ENCODE assay signal across 8 cellular contexts in the genomic region with DNA sequence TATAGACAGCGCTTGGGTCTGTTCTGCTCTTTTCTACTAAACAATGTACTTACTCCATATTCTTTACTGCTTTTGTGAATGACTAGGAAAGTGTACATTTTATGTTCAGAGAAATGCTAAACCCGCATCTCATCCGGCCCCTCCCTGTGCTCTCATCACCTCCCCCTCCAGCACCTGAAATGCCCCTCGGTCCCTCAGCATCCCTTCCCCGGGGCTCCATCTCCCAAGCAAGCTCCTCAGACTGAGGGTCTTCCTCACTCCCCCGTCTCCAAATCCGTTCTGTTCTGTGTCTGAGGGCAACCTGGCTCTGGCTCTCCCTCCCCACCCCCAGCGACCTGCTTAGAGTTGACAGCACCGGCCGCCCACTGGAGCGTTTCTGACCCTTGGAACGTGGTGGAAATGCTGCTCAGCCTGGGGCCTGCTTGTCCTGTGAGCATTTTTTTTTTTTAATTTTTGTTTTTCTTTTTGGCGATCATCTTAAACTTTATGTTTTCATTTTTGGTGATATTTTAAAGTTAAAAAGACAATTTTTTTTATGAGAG. TPM values are rescaled to one million over a fixed set of nuclear protein-coding genes. Genes with fewer than 3 reads are reported as not detected.
DNase-seq lines count a peak whose midpoint lies in the region; ATAC-seq, FAIRE-seq and TF ChIP-seq lines count a peak whose summit lies in the region.

No MANE protein-coding gene starts in this region.

- no peak overlapping the region for H2AFZ ChIP-seq in astrocyte (ENCODE audit: low read depth, low read length)

- intact Hi-C loops in activated naive CD4-positive, alpha-beta T cell treated with anti-CD3 and anti-CD28 coated beads for 36 hours (cut with micrococcal nuclease), result loop anchor here (5.0 kb wide), 1 partner anchor 270 kb away; no protein-coding TSS in a partner anchor
- intact Hi-C loops in lower leg skin (cut with DNase I; ENCODE audit: low total_unique reads), result loop anchor here (10.0 kb wide), 1 partner anchor 47 kb away; no protein-coding TSS in a partner anchor
- intact Hi-C loops in tibial artery (cut with DNase I; ENCODE audit: low total_unique reads), result no loop called here

- ATAC-seq in GM19324 (IDR thresholded peaks at IDR 0.05; ENCODE audit: low FRiP score, unreplicated experiment), result no peak

- no peak overlapping the region for H3K27ac Mint-ChIP-seq in activated naive CD4-positive, alpha-beta T cell treated with anti-CD3 and anti-CD28 coated beads for 36 hours
- peak overlapping the region; percentile 42 for H3K27ac Mint-ChIP-seq in astrocyte (ENCODE audit: unreplicated experiment)

- H3K27me3 ChIP-seq in astrocyte (ENCODE audit: insufficient read depth, low read length) (no peaks in the 10 kb centered on the region), tibial artery (no peaks in the 10 kb centered on the region)

- no peak for TF ChIP-seq POLR2A in lower leg skin (IDR thresholded peaks at IDR 0.05)

- H3K27ac ChIP-seq in astrocyte (ENCODE audit: low read depth, low read length) (no peak overlapping the region), tibial artery (no peak overlapping the region)

- CTCF ChIA-PET in activated naive CD4-positive, alpha-beta T cell treated with anti-CD3 and anti-CD28 coated beads for 36 hours (lab: Charles Lee), result interaction anchor here (0.7 kb wide), 1 partner anchor 12 kb away, joined by 4 read pairs; no protein-coding TSS in a partner anchor

- peak overlapping the region; percentile 77 for H3K4me3 Mint-ChIP-seq in activated naive CD4-positive, alpha-beta T cell treated with anti-CD3 and anti-CD28 coated beads for 36 hours
- peak overlapping the region; percentile 88 for H3K4me3 Mint-ChIP-seq in astrocyte (ENCODE audit: unreplicated experiment)

- FAIRE-seq in astrocyte (lab: Jason Lieb, UNC), result no peak

- H3K9ac ChIP-seq in astrocyte (ENCODE audit: low read length), result peak overlapping the region; percentile 79

- H3K9me3 ChIP-seq in astrocyte (ENCODE audit: insufficient read depth, low read depth, low read length), result no peaks in the 10 kb centered on the region
- no peaks in the 10 kb centered on the region for H3K9me3 ChIP-seq in tibial artery

- peaks cover 22% of the 10 kb centered on the region for H3K4me1 Mint-ChIP-seq in activated naive CD4-positive, alpha-beta T cell treated with anti-CD3 and anti-CD28 coated beads for 36 hours (ENCODE audit: low read depth)
- no peaks in the 10 kb centered on the region for H3K4me1 Mint-ChIP-seq in astrocyte (ENCODE audit: low read depth, unreplicated experiment)

- peaks cover 9% of the 10 kb centered on the region for H3K36me3 ChIP-seq in astrocyte (ENCODE audit: insufficient read depth, low read length)
- H3K36me3 ChIP-seq in tibial artery, result peaks cover 0 to 38% (median 23%) of the 10 kb centered on the region in 3 donors

- H3K27me3 Mint-ChIP-seq in activated naive CD4-positive, alpha-beta T cell treated with anti-CD3 and anti-CD28 coated beads for 36 hours (ENCODE audit: low read depth), result no peaks in the 10 kb centered on the region
- H3K27me3 Mint-ChIP-seq in astrocyte (ENCODE audit: low read depth, unreplicated experiment), result no peaks in the 10 kb centered on the region

- WGBS in lower leg skin, 2 donors, result 62 to 77% methylated on average over 13 of the region's 13 CpGs

- H3K79me2 ChIP-seq in astrocyte (ENCODE audit: insufficient read depth, low read length), result peaks cover 54% of the 10 kb centered on the region

- peaks cover 52% of the 10 kb centered on the region for H4K20me1 ChIP-seq in astrocyte (ENCODE audit: insufficient read depth, low read length)

- H3K4me3 ChIP-seq in astrocyte (ENCODE audit: insufficient read depth, low read depth, low read length) (peak overlapping the region; percentile 66), lower leg skin (ENCODE audit: low read depth, poor library complexity, severe bottlenecking) (peak overlapping the region; percentile 44), tibial artery (peak overlapping the region; percentile 80 to 88)

- TF ChIP-seq CTCF in astrocyte (IDR thresholded peaks at IDR 0.05; ENCODE audit: insufficient read depth, low read depth, low read length) (no peak), lower leg skin (IDR thresholded peaks at IDR 0.05) (no peak), tibial artery (IDR thresholded peaks at IDR 0.05) (no peak)

- H3K9me3 Mint-ChIP-seq in activated naive CD4-positive, alpha-beta T cell treated with anti-CD3 and anti-CD28 coated beads for 36 hours, result no peaks in the 10 kb centered on the region
- H3K9me3 Mint-ChIP-seq in astrocyte (ENCODE audit: unreplicated experiment), result no peaks in the 10 kb centered on the region

- H3K4me2 ChIP-seq in astrocyte (ENCODE audit: low read length), result peak overlapping the region; percentile 97

- peaks cover 13% of the 10 kb centered on the region for H3K36me3 Mint-ChIP-seq in activated naive CD4-positive, alpha-beta T cell treated with anti-CD3 and anti-CD28 coated beads for 36 hours (ENCODE audit: low read depth)
- H3K36me3 Mint-ChIP-seq in astrocyte (ENCODE audit: low read depth, unreplicated experiment), result peaks cover 14% of the 10 kb centered on the region

- DNase-seq in activated naive CD4-positive, alpha-beta T cell treated with anti-CD3 and anti-CD28 coated beads for 36 hours, result no peak
- DNase-seq in activated naive CD4-positive, alpha-beta T cell treated with anti-CD3 and anti-CD28 coated beads, Interleukin-2, amount 50 U/mL, for 16 hours, result no peak
- DNase-seq in astrocyte (ENCODE audit: low read depth), result no peak
- DNase-seq in lower leg skin (ENCODE audit: low spot score in 2 of 2), result no peak
- DNase-seq in tibial artery, result no peak
- DNase-seq in NCI-H345 treated with DMSO at 0.1 percent for 48 hours (lab: John Stamatoyannopoulos, UW; ENCODE audit: unreplicated experiment), result no peak
- no peak for DNase-seq in RPMI8226

- H3K4me1 ChIP-seq in astrocyte (ENCODE audit: insufficient read depth, low read length) (peaks cover 13% of the 10 kb centered on the region), tibial artery (peaks cover 0 to 22% (median 19%) of the 10 kb centered on the region in 4 donors)

RNA-seq across cellular contexts. Expression of gene SELENOO, which starts 1.4 kb away (rescaled TPM):
- total RNA-seq in activated naive CD4-positive, alpha-beta T cell treated with anti-CD3 and anti-CD28 coated beads for 36 hours, result 10 to 100 TPM; 16.5 to 16.7 TPM
- total RNA-seq in astrocyte (16.9 and 18.5 TPM in 2 replicates), lower leg skin (10 to 100 TPM; 33.3 to 52.3 (median 43.1) TPM)

RNA-seq across cellular contexts. Expression of gene TRABD, which starts 16.5 kb away (rescaled TPM):
- total RNA-seq in activated naive CD4-positive, alpha-beta T cell treated with anti-CD3 and anti-CD28 coated beads for 36 hours, result 10 to 100 TPM; 61.0 to 62.8 TPM
- 34.0 and 35.7 TPM in 2 replicates for total RNA-seq in astrocyte
- total RNA-seq in lower leg skin, result 10 to 100 TPM; 31.5 to 62.7 (median 46.4) TPM

RNA-seq across cellular contexts. Expression of gene PANX2, which starts 31.7 kb away (rescaled TPM):
- total RNA-seq in activated naive CD4-positive, alpha-beta T cell treated with anti-CD3 and anti-CD28 coated beads for 36 hours, result 1 to 10 TPM; 1.2 to 1.7 TPM
- total RNA-seq in astrocyte (2.3 and 2.8 TPM in 2 replicates), lower leg skin (1 to 10 TPM; 1.4 to 4.3 (median 1.8) TPM)

RNA-seq across cellular contexts. Expression of gene TUBGCP6, which starts 42.6 kb away (rescaled TPM):
- total RNA-seq in activated naive CD4-positive, alpha-beta T cell treated with anti-CD3 and anti-CD28 coated beads for 36 hours, result 10 to 100 TPM; 44.5 to 47.8 TPM
- total RNA-seq in astrocyte, result 25.4 and 26.3 TPM in 2 replicates
- 10 to 100 TPM; 37.1 to 67.0 (median 52.5) TPM for total RNA-seq in lower leg skin

RNA-seq across cellular contexts. Expression of gene HDAC10, which starts 48.9 kb away (rescaled TPM):
- 10 to 100 TPM; 35.4 to 38.0 TPM for total RNA-seq in activated naive CD4-positive, alpha-beta T cell treated with anti-CD3 and anti-CD28 coated beads for 36 hours
- 36.8 and 46.5 TPM in 2 replicates for total RNA-seq in astrocyte
- total RNA-seq in lower leg skin, result 10 to 100 TPM; 36.4 to 60.7 (median 45.7) TPM
